ENCODE assay signal across 1 cellular context in the genomic region with DNA sequence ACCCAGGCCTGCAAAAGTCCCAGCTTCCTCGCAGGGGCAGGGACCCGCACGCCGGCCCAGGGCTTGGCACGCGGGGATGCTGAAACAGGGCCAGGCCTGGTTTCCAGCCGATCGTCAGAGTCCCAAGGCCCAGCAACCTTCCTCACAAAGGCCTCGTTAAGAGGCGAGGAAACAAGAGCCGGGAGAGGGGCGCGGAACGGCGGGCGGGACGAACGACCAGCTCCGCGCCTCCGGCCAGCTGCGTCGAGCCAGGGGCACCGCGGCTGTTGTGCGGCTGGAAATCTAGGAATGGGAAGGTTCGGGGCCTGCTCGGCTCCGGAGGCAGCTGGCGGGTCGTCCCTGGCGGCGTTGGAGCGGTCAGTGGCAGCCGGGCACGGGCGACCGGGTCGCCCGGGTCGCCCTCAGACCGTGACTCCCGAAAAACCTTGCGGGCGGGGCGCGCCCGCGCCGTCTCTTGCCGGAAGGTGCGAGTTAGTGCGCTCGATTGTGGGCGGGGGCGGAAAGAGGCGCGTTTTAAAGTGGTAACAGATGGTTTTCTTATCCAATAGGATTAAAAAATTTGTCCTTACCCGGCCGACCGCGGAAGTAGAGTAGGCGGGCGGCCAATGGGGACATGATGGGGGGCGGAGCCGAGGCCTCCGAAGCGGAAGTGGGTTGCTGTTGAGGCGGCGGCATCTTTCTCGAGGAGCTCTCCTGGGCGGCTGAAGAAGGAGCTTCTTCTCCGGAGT.
TF ChIP-seq lines count a peak whose summit lies in the region.

A gene with protein sequence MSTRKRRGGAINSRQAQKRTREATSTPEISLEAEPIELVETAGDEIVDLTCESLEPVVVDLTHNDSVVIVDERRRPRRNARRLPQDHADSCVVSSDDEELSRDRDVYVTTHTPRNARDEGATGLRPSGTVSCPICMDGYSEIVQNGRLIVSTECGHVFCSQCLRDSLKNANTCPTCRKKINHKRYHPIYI (plus strand): TSS at position 643 of the 728 bp plus-strand sequence. CDS start 21,388 bp downstream, outside the sequence.

TF ChIP-seq in HepG2, 621 proteins besides CTCF, POLR2A, EP300 and RAD21 (continued from another document and continues in another):
- TF ChIP-seq, protein P1, sequence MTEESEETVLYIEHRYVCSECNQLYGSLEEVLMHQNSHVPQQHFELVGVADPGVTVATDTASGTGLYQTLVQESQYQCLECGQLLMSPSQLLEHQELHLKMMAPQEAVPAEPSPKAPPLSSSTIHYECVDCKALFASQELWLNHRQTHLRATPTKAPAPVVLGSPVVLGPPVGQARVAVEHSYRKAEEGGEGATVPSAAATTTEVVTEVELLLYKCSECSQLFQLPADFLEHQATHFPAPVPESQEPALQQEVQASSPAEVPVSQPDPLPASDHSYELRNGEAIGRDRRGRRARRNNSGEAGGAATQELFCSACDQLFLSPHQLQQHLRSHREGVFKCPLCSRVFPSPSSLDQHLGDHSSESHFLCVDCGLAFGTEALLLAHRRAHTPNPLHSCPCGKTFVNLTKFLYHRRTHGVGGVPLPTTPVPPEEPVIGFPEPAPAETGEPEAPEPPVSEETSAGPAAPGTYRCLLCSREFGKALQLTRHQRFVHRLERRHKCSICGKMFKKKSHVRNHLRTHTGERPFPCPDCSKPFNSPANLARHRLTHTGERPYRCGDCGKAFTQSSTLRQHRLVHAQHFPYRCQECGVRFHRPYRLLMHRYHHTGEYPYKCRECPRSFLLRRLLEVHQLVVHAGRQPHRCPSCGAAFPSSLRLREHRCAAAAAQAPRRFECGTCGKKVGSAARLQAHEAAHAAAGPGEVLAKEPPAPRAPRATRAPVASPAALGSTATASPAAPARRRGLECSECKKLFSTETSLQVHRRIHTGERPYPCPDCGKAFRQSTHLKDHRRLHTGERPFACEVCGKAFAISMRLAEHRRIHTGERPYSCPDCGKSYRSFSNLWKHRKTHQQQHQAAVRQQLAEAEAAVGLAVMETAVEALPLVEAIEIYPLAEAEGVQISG (CRISPR knock-in tag; IDR thresholded peaks at IDR 0.05) = peak; percentile 63
- TF ChIP-seq MAF1 (CRISPR knock-in tag; IDR thresholded peaks at IDR 0.05; ENCODE audit: borderline replicate concordance) (no peak), TARDBP (CRISPR knock-in tag; IDR thresholded peaks at IDR 0.05) (peak; percentile 29; the same call in 1 of the 2 replicates), HOXA9 (CRISPR knock-in tag; IDR thresholded peaks at IDR 0.05; ENCODE audit: borderline replicate concordance) (0 out of 2 replicates have a peak, but pooled peaks have one; percentile 19), KDM3A (CRISPR knock-in tag; IDR thresholded peaks at IDR 0.05; ENCODE audit: low read depth) (0 out of 2 replicates have a peak, but pooled peaks have one; percentile 48), ZNF543 (CRISPR knock-in tag; IDR thresholded peaks at IDR 0.05) (no peak), CREM (IDR thresholded peaks at IDR 0.05) (peak; percentile 70), CREM (CRISPR knock-in tag; IDR thresholded peaks at IDR 0.05) (no peak), ZSCAN12 (CRISPR knock-in tag; IDR thresholded peaks at IDR 0.05) (peak; percentile 73; the same call in 1 of the 2 replicates), KLF12 (CRISPR knock-in tag; IDR thresholded peaks at IDR 0.05; ENCODE audit: borderline replicate concordance) (peak; percentile 30; the same call in 1 of the 2 replicates), ZNF883 (CRISPR knock-in tag; IDR thresholded peaks at IDR 0.05; ENCODE audit: not compliant biosample characterization) (peak; percentile 76), GABPA (IDR thresholded peaks at IDR 0.05; ENCODE audit: low read depth, low read length) (no peak), GABPA (CRISPR knock-in tag; IDR thresholded peaks at IDR 0.05; ENCODE audit: low read depth) (peak; percentile 91), HNRNPLL (IDR thresholded peaks at IDR 0.05; ENCODE audit: low read depth, low read length, poor library complexity, severe bottlenecking) (peak; percentile 73), BHLHE40 (IDR thresholded peaks at IDR 0.05; ENCODE audit: low read length) (peak; percentile 63; the same call in 1 of the 2 replicates), NPAS2 (CRISPR knock-in tag; IDR thresholded peaks at IDR 0.05; ENCODE audit: borderline replicate concordance) (peak; percentile 81; the same call in 1 of the 2 replicates), IKZF4 (CRISPR knock-in tag; IDR thresholded peaks at IDR 0.05; ENCODE audit: borderline replicate concordance, low read depth, not compliant biosample characterization) (peak; percentile 91), SP5 (CRISPR knock-in tag; IDR thresholded peaks at IDR 0.05; ENCODE audit: borderline replicate concordance, low read depth) (0 out of 2 replicates have a peak, but pooled peaks have one; percentile 27), RCOR2 (CRISPR knock-in tag; IDR thresholded peaks at IDR 0.05) (no peak), ASH2L (IDR thresholded peaks at IDR 0.05; ENCODE audit: insufficient read length, low read depth, low read length) (peak; percentile 80), MATR3 (CRISPR knock-in tag; IDR thresholded peaks at IDR 0.05) (no peak), PHF21A (CRISPR knock-in tag; IDR thresholded peaks at IDR 0.05) (0 out of 2 replicates have a peak, but pooled peaks have one; percentile 59), PHF8 (CRISPR knock-in tag; IDR thresholded peaks at IDR 0.05) (peak; percentile 82), ZNF782 (CRISPR knock-in tag; IDR thresholded peaks at IDR 0.05; ENCODE audit: borderline replicate concordance) (0 out of 2 replicates have a peak, but pooled peaks have one; percentile 27), CREB1 (IDR thresholded peaks at IDR 0.05) (peak; percentile 51; the same call in 1 of the 2 replicates), CREB1 (CRISPR knock-in tag; IDR thresholded peaks at IDR 0.05) (no peak; the same call in 1 of the 2 replicates), YY1 (IDR thresholded peaks at IDR 0.05; ENCODE audit: insufficient read depth, insufficient replicate concordance, low read depth, low read length) (peak; percentile 46), FOXJ3 (CRISPR knock-in tag; IDR thresholded peaks at IDR 0.05; ENCODE audit: borderline replicate concordance) (0 out of 2 replicates have a peak, but pooled peaks have one; percentile 23), SIX1 (CRISPR knock-in tag; IDR thresholded peaks at IDR 0.05; ENCODE audit: borderline replicate concordance) (no peak), MIER2 (CRISPR knock-in tag; IDR thresholded peaks at IDR 0.05) (peak; percentile 40; the same call in 1 of the 2 replicates), AHR (CRISPR knock-in tag; IDR thresholded peaks at IDR 0.05) (0 out of 2 replicates have a peak, but pooled peaks have one; percentile 39), ZNF274 (CRISPR knock-in tag; IDR thresholded peaks at IDR 0.05) (peak; percentile 87), ZFP37 (CRISPR knock-in tag; IDR thresholded peaks at IDR 0.05; ENCODE audit: borderline replicate concordance) (peak; percentile 52; the same call in 1 of the 2 replicates), MTA3 (CRISPR knock-in tag; IDR thresholded peaks at IDR 0.05) (no peak), PHB2 (IDR thresholded peaks at IDR 0.05; ENCODE audit: partially characterized antibody) (no peak), ZNF549 (CRISPR knock-in tag; IDR thresholded peaks at IDR 0.05) (peak; percentile 68; the same call in 1 of the 2 replicates), NR2F1 (CRISPR knock-in tag; IDR thresholded peaks at IDR 0.05) (0 out of 4 replicates have a peak, but pooled peaks of 1 of the 2 experiments have one; percentile 22), ZNF501 (CRISPR knock-in tag; IDR thresholded peaks at IDR 0.05) (peak; percentile 83; the same call in 1 of the 2 replicates), ELF1 (CRISPR knock-in tag; IDR thresholded peaks at IDR 0.05) (peak; percentile 94), KMT2B (CRISPR knock-in tag; IDR thresholded peaks at IDR 0.05) (peak; percentile 70), MLLT10 (CRISPR knock-in tag; IDR thresholded peaks at IDR 0.05) (0 out of 2 replicates have a peak, but pooled peaks have one; percentile 54), HNRNPK (IDR thresholded peaks at IDR 0.05; ENCODE audit: low read depth, low read length, poor library complexity, severe bottlenecking) (peak; percentile 32), MAZ (IDR thresholded peaks at IDR 0.05; ENCODE audit: borderline replicate concordance, low read depth, low read length) (peak; percentile 39; the same call in 1 of the 2 replicates), MAZ (CRISPR knock-in tag; IDR thresholded peaks at IDR 0.05; ENCODE audit: low read depth) (no peak), KMT2A (CRISPR knock-in tag; IDR thresholded peaks at IDR 0.05) (peak; percentile 84), ARNT2 (CRISPR knock-in tag; IDR thresholded peaks at IDR 0.05; ENCODE audit: low read depth) (peak; percentile 66), KLF16 (CRISPR knock-in tag; IDR thresholded peaks at IDR 0.05) (no peak), ZFP41 (CRISPR knock-in tag; IDR thresholded peaks at IDR 0.05; ENCODE audit: borderline replicate concordance) (peak; percentile 52; the same call in 1 of the 2 replicates), MEIS2 (CRISPR knock-in tag; IDR thresholded peaks at IDR 0.05) (peak; percentile 78), PCBP1 (IDR thresholded peaks at IDR 0.05; ENCODE audit: borderline replicate concordance, low read depth, low read length) (0 out of 2 replicates have a peak, but pooled peaks have one; percentile 54), JUND (CRISPR knock-in tag; IDR thresholded peaks at IDR 0.05) (no peak), SAP130 (CRISPR knock-in tag; IDR thresholded peaks at IDR 0.05; ENCODE audit: low read depth) (peak; percentile 81), ZNF547 (CRISPR knock-in tag; IDR thresholded peaks at IDR 0.05) (peak; percentile 96), ZBTB38 (CRISPR knock-in tag; IDR thresholded peaks at IDR 0.05) (no peak), ZNF607 (CRISPR knock-in tag; IDR thresholded peaks at IDR 0.05; ENCODE audit: borderline replicate concordance) (peak; percentile 25; the same call in 1 of the 2 replicates), GLI4 (CRISPR knock-in tag; IDR thresholded peaks at IDR 0.05; ENCODE audit: borderline replicate concordance) (peak; percentile 78; the same call in 1 of the 2 replicates), RBFOX2 (IDR thresholded peaks at IDR 0.05; ENCODE audit: low read depth, low read length) (peak; percentile 83)
- TF ChIP-seq, protein P2, sequence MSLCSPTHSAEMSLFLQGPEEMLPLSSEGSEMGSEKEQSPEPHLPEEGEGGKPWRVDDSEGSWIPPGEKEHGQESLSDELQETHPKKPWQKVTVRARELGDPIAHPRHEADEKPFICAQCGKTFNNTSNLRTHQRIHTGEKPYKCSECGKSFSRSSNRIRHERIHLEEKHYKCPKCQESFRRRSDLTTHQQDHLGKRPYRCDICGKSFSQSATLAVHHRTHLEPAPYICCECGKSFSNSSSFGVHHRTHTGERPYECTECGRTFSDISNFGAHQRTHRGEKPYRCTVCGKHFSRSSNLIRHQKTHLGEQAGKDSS (CRISPR knock-in tag; IDR thresholded peaks at IDR 0.05; ENCODE audit: borderline replicate concordance, low read depth) = no peak; the same call in 1 of the 2 replicates
- TF ChIP-seq, protein P3, sequence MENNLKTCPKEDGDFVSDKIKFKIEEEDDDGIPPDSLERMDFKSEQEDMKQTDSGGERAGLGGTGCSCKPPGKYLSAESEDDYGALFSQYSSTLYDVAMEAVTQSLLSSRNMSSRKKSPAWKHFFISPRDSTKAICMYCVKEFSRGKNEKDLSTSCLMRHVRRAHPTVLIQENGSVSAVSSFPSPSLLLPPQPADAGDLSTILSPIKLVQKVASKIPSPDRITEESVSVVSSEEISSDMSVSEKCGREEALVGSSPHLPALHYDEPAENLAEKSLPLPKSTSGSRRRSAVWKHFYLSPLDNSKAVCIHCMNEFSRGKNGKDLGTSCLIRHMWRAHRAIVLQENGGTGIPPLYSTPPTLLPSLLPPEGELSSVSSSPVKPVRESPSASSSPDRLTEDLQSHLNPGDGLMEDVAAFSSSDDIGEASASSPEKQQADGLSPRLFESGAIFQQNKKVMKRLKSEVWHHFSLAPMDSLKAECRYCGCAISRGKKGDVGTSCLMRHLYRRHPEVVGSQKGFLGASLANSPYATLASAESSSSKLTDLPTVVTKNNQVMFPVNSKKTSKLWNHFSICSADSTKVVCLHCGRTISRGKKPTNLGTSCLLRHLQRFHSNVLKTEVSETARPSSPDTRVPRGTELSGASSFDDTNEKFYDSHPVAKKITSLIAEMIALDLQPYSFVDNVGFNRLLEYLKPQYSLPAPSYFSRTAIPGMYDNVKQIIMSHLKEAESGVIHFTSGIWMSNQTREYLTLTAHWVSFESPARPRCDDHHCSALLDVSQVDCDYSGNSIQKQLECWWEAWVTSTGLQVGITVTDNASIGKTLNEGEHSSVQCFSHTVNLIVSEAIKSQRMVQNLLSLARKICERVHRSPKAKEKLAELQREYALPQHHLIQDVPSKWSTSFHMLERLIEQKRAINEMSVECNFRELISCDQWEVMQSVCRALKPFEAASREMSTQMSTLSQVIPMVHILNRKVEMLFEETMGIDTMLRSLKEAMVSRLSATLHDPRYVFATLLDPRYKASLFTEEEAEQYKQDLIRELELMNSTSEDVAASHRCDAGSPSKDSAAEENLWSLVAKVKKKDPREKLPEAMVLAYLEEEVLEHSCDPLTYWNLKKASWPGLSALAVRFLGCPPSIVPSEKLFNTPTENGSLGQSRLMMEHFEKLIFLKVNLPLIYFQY (CRISPR knock-in tag; IDR thresholded peaks at IDR 0.05; ENCODE audit: borderline replicate concordance) = peak; percentile 55; the same call in 1 of the 2 replicates
- TF ChIP-seq, protein P4, sequence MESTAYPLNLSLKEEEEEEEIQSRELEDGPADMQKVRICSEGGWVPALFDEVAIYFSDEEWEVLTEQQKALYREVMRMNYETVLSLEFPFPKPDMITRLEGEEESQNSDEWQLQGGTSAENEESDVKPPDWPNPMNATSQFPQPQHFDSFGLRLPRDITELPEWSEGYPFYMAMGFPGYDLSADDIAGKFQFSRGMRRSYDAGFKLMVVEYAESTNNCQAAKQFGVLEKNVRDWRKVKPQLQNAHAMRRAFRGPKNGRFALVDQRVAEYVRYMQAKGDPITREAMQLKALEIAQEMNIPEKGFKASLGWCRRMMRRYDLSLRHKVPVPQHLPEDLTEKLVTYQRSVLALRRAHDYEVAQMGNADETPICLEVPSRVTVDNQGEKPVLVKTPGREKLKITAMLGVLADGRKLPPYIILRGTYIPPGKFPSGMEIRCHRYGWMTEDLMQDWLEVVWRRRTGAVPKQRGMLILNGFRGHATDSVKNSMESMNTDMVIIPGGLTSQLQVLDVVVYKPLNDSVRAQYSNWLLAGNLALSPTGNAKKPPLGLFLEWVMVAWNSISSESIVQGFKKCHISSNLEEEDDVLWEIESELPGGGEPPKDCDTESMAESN (CRISPR knock-in tag; conservative IDR thresholded peaks at IDR 0.05) = peak; percentile 34; the same call in 1 of the 2 replicates
- TF ChIP-seq, protein P5, sequence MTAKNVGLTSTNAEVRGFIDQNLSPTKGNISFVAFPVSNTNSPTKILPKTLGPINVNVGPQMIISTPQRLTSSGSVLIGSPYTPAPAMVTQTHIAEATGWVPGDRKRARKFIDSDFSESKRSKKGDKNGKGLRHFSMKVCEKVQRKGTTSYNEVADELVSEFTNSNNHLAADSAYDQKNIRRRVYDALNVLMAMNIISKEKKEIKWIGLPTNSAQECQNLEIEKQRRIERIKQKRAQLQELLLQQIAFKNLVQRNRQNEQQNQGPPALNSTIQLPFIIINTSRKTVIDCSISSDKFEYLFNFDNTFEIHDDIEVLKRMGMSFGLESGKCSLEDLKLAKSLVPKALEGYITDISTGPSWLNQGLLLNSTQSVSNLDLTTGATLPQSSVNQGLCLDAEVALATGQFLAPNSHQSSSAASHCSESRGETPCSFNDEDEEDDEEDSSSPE (CRISPR knock-in tag; IDR thresholded peaks at IDR 0.05) = peak; percentile 75; the same call in 1 of the 2 replicates
